22 cellular contexts compared by ENCODE assay signal in the genomic region with DNA sequence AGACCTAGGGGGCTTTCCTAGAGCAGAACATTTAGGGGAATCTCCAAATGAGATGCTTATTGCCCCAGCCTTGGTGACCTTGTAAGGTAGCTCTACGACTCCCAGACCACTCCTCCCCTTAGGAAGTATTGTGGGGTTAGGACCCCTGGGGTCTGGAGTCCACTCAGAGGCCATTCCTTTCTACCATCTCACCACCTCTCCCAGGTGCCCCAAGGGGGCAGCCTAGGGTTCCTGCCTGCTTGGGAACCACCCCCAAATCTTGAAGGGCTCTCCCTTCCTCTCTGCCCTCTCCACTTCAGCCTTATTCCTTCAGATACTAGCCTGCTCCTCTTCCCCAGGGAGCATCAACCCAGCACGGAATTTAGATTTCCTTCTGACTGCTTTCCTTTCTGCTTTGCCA.
"Had no signal": no experiment of that assay in that cellular context is flagged by ENCODE, and none has a peak within 500 bp of the region (broad histone marks: within the 10 kb centered on the region; RNA-seq: fewer than 3 reads in every experiment).

No MANE protein-coding gene starts in this region.

- H3K9ac ChIP-seq: parathyroid adenoma had no signal

- H3K27ac ChIP-seq: epithelial cell of prostate, esophagus squamous epithelium, gastroesophageal sphincter, parathyroid adenoma, spleen, tibial artery, upper lobe of left lung, vagina had no signal

- H3K4me1 ChIP-seq: esophagus squamous epithelium, gastroesophageal sphincter, parathyroid adenoma, spleen, tibial artery, upper lobe of left lung, vagina had no signal

- H3K36me3 ChIP-seq: esophagus squamous epithelium, gastroesophageal sphincter, spleen, tibial artery, upper lobe of left lung, vagina had no signal

- H3K9me3 Mint-ChIP-seq: naive B cell; nephron; stimulated activated memory B cell treated with anti-CD40 and anti-IgM and Interleukin-4, amounts not matched to agents 10 μg/mL and 1 μg/mL and 100 μg/mL, for 72 hours; stimulated activated naive CD8-positive, alpha-beta T cell treated with anti-CD3 and anti-CD28 coated beads, Interleukin-15, Interleukin-2, amounts not matched to agents 100 ng/mL and 50 ng/mL, for 24 hours had no signal

- ATAC-seq: gastroesophageal sphincter; left colon; left ventricle myocardium superior; sciatic nerve; stimulated activated memory B cell treated with anti-CD40 and anti-IgM and Interleukin-4, amounts not matched to agents 10 μg/mL and 1 μg/mL and 100 μg/mL, for 72 hours had no signal

- H3K79me2 ChIP-seq: parathyroid adenoma had no signal

- H3K9me3 ChIP-seq: esophagus squamous epithelium, spleen, tibial artery, upper lobe of left lung, vagina had no signal

- H3K27me3 ChIP-seq: upper lobe of left lung, vagina had no signal

- H3K4me3 Mint-ChIP-seq: naive B cell; nephron; stimulated activated memory B cell treated with anti-CD40 and anti-IgM and Interleukin-4, amounts not matched to agents 10 μg/mL and 1 μg/mL and 100 μg/mL, for 72 hours; stimulated activated naive CD8-positive, alpha-beta T cell treated with anti-CD3 and anti-CD28 coated beads, Interleukin-15, Interleukin-2, amounts not matched to agents 100 ng/mL and 50 ng/mL, for 24 hours had no signal

- H3K4me3 ChIP-seq: esophagus squamous epithelium, gastroesophageal sphincter, spleen, tibial artery, upper lobe of left lung, vagina had no signal

- H3K36me3 Mint-ChIP-seq: naive B cell; stimulated activated memory B cell treated with anti-CD40 and anti-IgM and Interleukin-4, amounts not matched to agents 10 μg/mL and 1 μg/mL and 100 μg/mL, for 72 hours had no signal

- DNase-seq: effector memory CD4-positive, alpha-beta T cell; esophagus squamous epithelium; foreskin fibroblast; glutamatergic neuron; left colon; left ventricle myocardium superior; mesendoderm; naive B cell; spleen; stimulated activated CD4-positive, alpha-beta T cell treated with anti-CD3 and anti-CD28 coated beads, Interleukin-15, amount 100 ng/mL, for 24 hours; stimulated activated CD4-positive, alpha-beta T cell treated with anti-CD3 and anti-CD28 coated beads, Interleukin-1b, Interleukin-23, amount 100 ng/mL, for 48 hours; stimulated activated CD4-positive, alpha-beta T cell treated with anti-CD3 and anti-CD28 coated beads, Interleukin-4, amount 100 ng/mL, for 24 hours; tibial artery; upper lobe of left lung had no signal

- H2AFZ ChIP-seq: parathyroid adenoma had no signal

- H3K27ac Mint-ChIP-seq: naive B cell; nephron; stimulated activated memory B cell treated with anti-CD40 and anti-IgM and Interleukin-4, amounts not matched to agents 10 μg/mL and 1 μg/mL and 100 μg/mL, for 72 hours; stimulated activated naive CD8-positive, alpha-beta T cell treated with anti-CD3 and anti-CD28 coated beads, Interleukin-15, Interleukin-2, amounts not matched to agents 100 ng/mL and 50 ng/mL, for 24 hours had no signal

- H3K4me1 Mint-ChIP-seq: naive B cell; nephron; stimulated activated memory B cell treated with anti-CD40 and anti-IgM and Interleukin-4, amounts not matched to agents 10 μg/mL and 1 μg/mL and 100 μg/mL, for 72 hours had no signal
